Comparison of ENCODE assay signal across 25 cellular contexts in the genomic region with DNA sequence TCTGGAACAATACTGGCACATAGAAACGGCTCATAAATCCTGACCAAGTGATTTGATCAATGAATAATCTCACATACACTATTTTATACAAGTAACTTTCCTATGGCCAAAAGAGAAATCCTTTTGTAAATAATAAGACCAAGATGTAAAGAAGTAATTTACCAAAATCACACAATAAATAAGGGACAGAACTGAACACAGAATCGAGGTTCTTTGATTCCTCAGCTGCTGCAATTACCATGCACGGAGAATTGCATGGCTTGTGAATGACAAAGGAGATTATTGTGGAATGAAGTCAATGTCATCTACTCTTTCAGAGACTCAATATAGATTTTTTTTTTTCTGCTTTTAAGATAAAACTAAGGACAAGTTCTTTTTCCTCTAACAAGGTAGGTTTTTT.
"Had no signal": no experiment of that assay in that cellular context is flagged by ENCODE, and none has a peak within 500 bp of the region (broad histone marks: within the 10 kb centered on the region; RNA-seq: fewer than 3 reads in every experiment).

No MANE protein-coding gene starts in this region.

- H3K36me3 ChIP-seq: cardiac muscle cell, esophagus muscularis mucosa, gastrocnemius medialis, stomach, thoracic aorta, vagina had no signal

- H3K27me3 ChIP-seq: cardiac muscle cell, esophagus muscularis mucosa, gastrocnemius medialis, stomach, vagina had no signal

- H3K4me1 ChIP-seq: esophagus muscularis mucosa, gastrocnemius medialis, parathyroid adenoma, stomach, vagina had no signal

- H3K27ac ChIP-seq: cardiac muscle cell, esophagus muscularis mucosa, gastrocnemius medialis, parathyroid adenoma, stomach, thoracic aorta, vagina had no signal

- H3K9me3 ChIP-seq: esophagus muscularis mucosa, gastrocnemius medialis, mucosa of descending colon, stomach, thoracic aorta, vagina had no signal

- DNase-seq: activated CD4-positive, alpha-beta memory T cell treated with anti-CD3 and anti-CD28 coated beads for 36 hours; activated CD4-positive, alpha-beta T cell treated with anti-CD3 and anti-CD28 coated beads for 4 hours; activated CD4-positive, CD25-positive, alpha-beta regulatory T cell; activated naive CD4-positive, alpha-beta T cell treated with Interleukin-2 at 50 U/mL for 16 hours; activated naive CD8-positive, alpha-beta T cell treated with anti-CD3 and anti-CD28 coated beads for 36 hours; activated T-cell treated with anti-CD3 and anti-CD28 coated beads, Interleukin-2, amount 50 U/mL, for 48 hours; effector memory CD8-positive, alpha-beta T cell; gastrocnemius medialis; islet precursor cell; left colon; mesenchymal stem cell; mucosa of descending colon; naive thymus-derived CD4-positive, alpha-beta T cell; stimulated activated CD4-positive, alpha-beta T cell treated with anti-CD3 and anti-CD28 coated beads, Interleukin-15, amount 100 ng/mL, for 24 hours; stomach; SW 1271; T-helper 17 cell had no signal

- H3K4me3 ChIP-seq: cardiac muscle cell, esophagus muscularis mucosa, gastrocnemius medialis, mucosa of descending colon, smooth muscle cell, stomach, thoracic aorta, vagina had no signal

- H2AFZ ChIP-seq: parathyroid adenoma had no signal

- ATAC-seq: effector memory CD8-positive, alpha-beta T cell; gastrocnemius medialis; left colon; mucosa of descending colon; naive thymus-derived CD4-positive, alpha-beta T cell; sciatic nerve; stimulated activated memory B cell treated with anti-CD40 and anti-IgM and Interleukin-4, amounts not matched to agents 10 μg/mL and 1 μg/mL and 100 μg/mL, for 72 hours; T-helper 17 cell had no signal
